8 cellular contexts compared by ENCODE assay signal in the genomic region with DNA sequence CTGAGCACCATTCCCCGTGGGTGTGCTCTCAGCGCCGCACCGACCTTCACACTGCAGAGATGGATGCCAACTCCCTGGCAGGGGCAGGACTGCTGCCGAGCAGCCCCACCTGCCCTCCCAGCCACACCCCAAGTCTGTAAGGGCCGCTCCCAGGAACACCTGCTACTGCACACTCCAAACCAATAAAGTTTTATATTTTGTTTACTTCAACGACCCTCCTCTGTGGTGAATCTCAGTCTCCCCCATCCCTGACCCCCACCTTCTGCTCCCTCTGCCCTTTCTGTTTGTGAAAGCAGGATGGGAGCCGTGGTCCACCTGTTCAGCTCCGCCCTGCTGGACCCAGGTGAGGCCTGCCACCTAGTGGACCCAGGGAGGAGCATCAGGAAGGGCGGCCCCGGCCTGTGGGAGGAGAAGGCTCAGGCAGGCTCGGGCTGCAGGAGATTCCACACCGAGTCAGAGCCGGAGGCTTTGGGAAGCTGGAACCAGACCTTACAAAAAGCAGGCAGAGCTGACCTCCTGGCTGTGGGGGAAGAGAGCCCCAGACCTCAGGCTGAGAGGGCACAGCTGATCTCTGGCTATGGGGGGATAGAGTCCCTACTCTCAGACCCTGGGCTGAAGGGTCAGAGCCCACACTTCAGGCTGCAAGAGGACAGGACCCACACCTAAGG. TPM values are rescaled to one million over a fixed set of nuclear protein-coding genes. Genes with fewer than 3 reads are reported as not detected.
DNase-seq lines count a peak whose midpoint lies in the region; ATAC-seq and TF ChIP-seq lines count a peak whose summit lies in the region.

No MANE protein-coding gene starts in this region.

- H3K4me3 ChIP-seq in HEK293 (ENCODE audit: low read depth, low read length) = no peak overlapping the region

- DNase-seq in COR-L47 (lab: John Stamatoyannopoulos, UW) = peak; percentile 87
- DNase-seq in NCI-H2171 treated with DMSO at 0.1 percent for 48 hours (lab: John Stamatoyannopoulos, UW) = peak; percentile 85
- DNase-seq in activated CD4-positive, CD25-positive, alpha-beta regulatory T cell treated with anti-CD3 and anti-CD28 coated beads, Interleukin-2, amount 50 U/mL, for 16 hours (ENCODE audit: low read depth, low spot score) = peak; percentile 21
- peak; percentile 36 to 44 for DNase-seq in central memory CD8-positive, alpha-beta T cell (ENCODE audit: low spot score in 2 of 2)
- DNase-seq in left lobe of liver (ENCODE audit: low spot score) = peak; percentile 89
- DNase-seq in stimulated activated CD4-positive, alpha-beta T cell treated with anti-CD3 and anti-CD28 coated beads, Interleukin-4, amount 100 ng/mL, for 1 hour = peak; percentile 67
- no peak for DNase-seq in NCI-H1048 (lab: John Stamatoyannopoulos, UW)

- H3K9me3 ChIP-seq in HEK293 (ENCODE audit: control insufficient read depth, insufficient read depth, low read depth, low read length) = no peaks in the 10 kb centered on the region

- H3K4me3 Mint-ChIP-seq in central memory CD8-positive, alpha-beta T cell = no peak overlapping the region

- POLR2A ChIA-PET in HEK293 (lab: Yijun Ruan, JAX) = interaction anchor here (0.5 to 0.7 kb wide), 3 partner anchors 21 to 218 kb away, joined by 3 to 9 read pairs (median 4); no protein-coding TSS in a partner anchor

- no peak overlapping the region for H3K27ac ChIP-seq in HEK293 (ENCODE audit: extremely low read depth, low read depth, low read length)

- CTCF ChIA-PET in HEK293 (lab: Yijun Ruan, JAX) = interaction anchor here (0.5 to 2.5 kb wide), 35 partner anchors 9 to 593 kb away, joined by 3 to 15 read pairs (median 4); no protein-coding TSS in a partner anchor

- ATAC-seq in central memory CD8-positive, alpha-beta T cell (replicated peaks; ENCODE audit: extremely low read depth, poor library complexity, severe bottlenecking) = peak; percentile 76
- ATAC-seq in left lobe of liver = peak; percentile 78

- no peaks in the 10 kb centered on the region for H3K36me3 ChIP-seq in HEK293 (ENCODE audit: control insufficient read depth in 2 of 2, insufficient read depth in 1 of 2, low read length in 2 of 2)

- H3K36me3 Mint-ChIP-seq in central memory CD8-positive, alpha-beta T cell (ENCODE audit: insufficient read depth) = no peaks in the 10 kb centered on the region

- peaks cover 6% of the 10 kb centered on the region for H3K4me1 Mint-ChIP-seq in central memory CD8-positive, alpha-beta T cell

- TF ChIP-seq CTCF in HEK293 (tag by site-specific recombination; IDR thresholded peaks at IDR 0.05) = peak; percentile 93

- no peaks in the 10 kb centered on the region for H3K27me3 Mint-ChIP-seq in central memory CD8-positive, alpha-beta T cell

- no peaks in the 10 kb centered on the region for H3K4me1 ChIP-seq in HEK293 (ENCODE audit: control insufficient read depth, insufficient read depth, low read length)

- no peak overlapping the region for H3K27ac Mint-ChIP-seq in central memory CD8-positive, alpha-beta T cell (ENCODE audit: low read depth)

- no peaks in the 10 kb centered on the region for H3K9me3 Mint-ChIP-seq in central memory CD8-positive, alpha-beta T cell

TF ChIP-seq in HEK293, 187 proteins besides CTCF, POLR2A, EP300 and RAD21 (continues in another document):
- TF ChIP-seq ZNF660 (tag by site-specific recombination; IDR thresholded peaks at IDR 0.05) = no peak
- no peak for TF ChIP-seq ZNF677 (tag by site-specific recombination; IDR thresholded peaks at IDR 0.05)
- TF ChIP-seq ZFP69B (tag by site-specific recombination; IDR thresholded peaks at IDR 0.05) = no peak
- TF ChIP-seq ZNF747 (tag by site-specific recombination; IDR thresholded peaks at IDR 0.05) = no peak
- no peak for TF ChIP-seq ZNF169 (tag by site-specific recombination; IDR thresholded peaks at IDR 0.05)
- TF ChIP-seq, protein P1, sequence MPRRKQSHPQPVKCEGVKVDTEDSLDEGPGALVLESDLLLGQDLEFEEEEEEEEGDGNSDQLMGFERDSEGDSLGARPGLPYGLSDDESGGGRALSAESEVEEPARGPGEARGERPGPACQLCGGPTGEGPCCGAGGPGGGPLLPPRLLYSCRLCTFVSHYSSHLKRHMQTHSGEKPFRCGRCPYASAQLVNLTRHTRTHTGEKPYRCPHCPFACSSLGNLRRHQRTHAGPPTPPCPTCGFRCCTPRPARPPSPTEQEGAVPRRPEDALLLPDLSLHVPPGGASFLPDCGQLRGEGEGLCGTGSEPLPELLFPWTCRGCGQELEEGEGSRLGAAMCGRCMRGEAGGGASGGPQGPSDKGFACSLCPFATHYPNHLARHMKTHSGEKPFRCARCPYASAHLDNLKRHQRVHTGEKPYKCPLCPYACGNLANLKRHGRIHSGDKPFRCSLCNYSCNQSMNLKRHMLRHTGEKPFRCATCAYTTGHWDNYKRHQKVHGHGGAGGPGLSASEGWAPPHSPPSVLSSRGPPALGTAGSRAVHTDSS (tag by site-specific recombination; IDR thresholded peaks at IDR 0.05) = no peak
- TF ChIP-seq, protein P2, sequence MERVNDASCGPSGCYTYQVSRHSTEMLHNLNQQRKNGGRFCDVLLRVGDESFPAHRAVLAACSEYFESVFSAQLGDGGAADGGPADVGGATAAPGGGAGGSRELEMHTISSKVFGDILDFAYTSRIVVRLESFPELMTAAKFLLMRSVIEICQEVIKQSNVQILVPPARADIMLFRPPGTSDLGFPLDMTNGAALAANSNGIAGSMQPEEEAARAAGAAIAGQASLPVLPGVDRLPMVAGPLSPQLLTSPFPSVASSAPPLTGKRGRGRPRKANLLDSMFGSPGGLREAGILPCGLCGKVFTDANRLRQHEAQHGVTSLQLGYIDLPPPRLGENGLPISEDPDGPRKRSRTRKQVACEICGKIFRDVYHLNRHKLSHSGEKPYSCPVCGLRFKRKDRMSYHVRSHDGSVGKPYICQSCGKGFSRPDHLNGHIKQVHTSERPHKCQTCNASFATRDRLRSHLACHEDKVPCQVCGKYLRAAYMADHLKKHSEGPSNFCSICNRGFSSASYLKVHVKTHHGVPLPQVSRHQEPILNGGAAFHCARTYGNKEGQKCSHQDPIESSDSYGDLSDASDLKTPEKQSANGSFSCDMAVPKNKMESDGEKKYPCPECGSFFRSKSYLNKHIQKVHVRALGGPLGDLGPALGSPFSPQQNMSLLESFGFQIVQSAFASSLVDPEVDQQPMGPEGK (tag by site-specific recombination; IDR thresholded peaks at IDR 0.05) = peak; percentile 55
- TF ChIP-seq BCL11A (tag by site-specific recombination; IDR thresholded peaks at IDR 0.05; ENCODE audit: low read depth) = no peak
- TF ChIP-seq OSR2 (tag by site-specific recombination; IDR thresholded peaks at IDR 0.05) = no peak
- no peak for TF ChIP-seq ZBTB6 (tag by site-specific recombination; IDR thresholded peaks at IDR 0.05)
- TF ChIP-seq ZNF175 (tag by site-specific recombination; IDR thresholded peaks at IDR 0.05) = no peak
- no peak for TF ChIP-seq ZNF624 (tag by site-specific recombination; IDR thresholded peaks at IDR 0.05)
- TF ChIP-seq, protein P3, sequence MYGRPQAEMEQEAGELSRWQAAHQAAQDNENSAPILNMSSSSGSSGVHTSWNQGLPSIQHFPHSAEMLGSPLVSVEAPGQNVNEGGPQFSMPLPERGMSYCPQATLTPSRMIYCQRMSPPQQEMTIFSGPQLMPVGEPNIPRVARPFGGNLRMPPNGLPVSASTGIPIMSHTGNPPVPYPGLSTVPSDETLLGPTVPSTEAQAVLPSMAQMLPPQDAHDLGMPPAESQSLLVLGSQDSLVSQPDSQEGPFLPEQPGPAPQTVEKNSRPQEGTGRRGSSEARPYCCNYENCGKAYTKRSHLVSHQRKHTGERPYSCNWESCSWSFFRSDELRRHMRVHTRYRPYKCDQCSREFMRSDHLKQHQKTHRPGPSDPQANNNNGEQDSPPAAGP (tag by site-specific recombination; IDR thresholded peaks at IDR 0.05) = peak; percentile 52; the same call in 1 of the 2 replicates
- no peak for TF ChIP-seq ZFP41 (tag by site-specific recombination; IDR thresholded peaks at IDR 0.05; ENCODE audit: borderline replicate concordance)
- TF ChIP-seq ZNF701 (tag by site-specific recombination; IDR thresholded peaks at IDR 0.05) = no peak
- TF ChIP-seq ZBTB48 (tag by site-specific recombination; IDR thresholded peaks at IDR 0.05) = no peak
- TF ChIP-seq ZEB2 (tag by site-specific recombination; IDR thresholded peaks at IDR 0.05) = peak; percentile 73; the same call in 1 of the 2 replicates
- TF ChIP-seq BCL11B (tag by site-specific recombination; IDR thresholded peaks at IDR 0.05; ENCODE audit: low read depth) = no peak

RNA-seq across cellular contexts. Expression of gene TMEM82, which starts 1.0 kb away (rescaled TPM):
- 33.0 TPM for total RNA-seq in left lobe of liver

RNA-seq across cellular contexts. Expression of gene SLC25A34, which starts 5.3 kb away (rescaled TPM):
- total RNA-seq in left lobe of liver = 12.3 TPM

RNA-seq across cellular contexts. Expression of gene FBLIM1, which starts 17.3 kb away (rescaled TPM):
- 6.2 TPM for total RNA-seq in left lobe of liver

RNA-seq across cellular contexts. Expression of gene PLEKHM2, which starts 57.2 kb away (rescaled TPM):
- total RNA-seq in left lobe of liver = 22.0 TPM
